ENCODE assay signal across 11 cellular contexts in the genomic region with DNA sequence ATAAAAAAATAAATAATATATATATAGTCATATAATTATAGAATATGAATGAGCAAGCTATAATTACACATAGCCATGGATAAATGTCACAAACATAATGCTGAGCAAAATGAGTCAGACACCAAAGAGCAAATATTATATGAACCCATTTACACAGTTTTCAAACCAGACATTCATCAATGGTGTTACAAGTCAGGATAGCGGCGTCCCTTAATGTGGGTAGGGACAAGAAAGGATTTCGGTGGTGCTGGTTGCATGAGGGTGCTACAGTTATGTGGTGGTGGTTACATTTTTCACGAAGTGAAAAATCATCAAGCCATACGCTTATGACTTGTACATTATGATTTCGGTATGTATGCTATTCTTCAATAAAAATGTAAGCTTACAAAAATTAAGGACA.
"Had no signal": no experiment of that assay in that cellular context is flagged by ENCODE, and none has a peak within 500 bp of the region (broad histone marks: within the 10 kb centered on the region; RNA-seq: fewer than 3 reads in every experiment).

No MANE protein-coding gene starts in this region.

- H2AFZ ChIP-seq: GM23248, GM23338 had no signal

- H3K9me3 ChIP-seq: HAP-1 had no signal

- H3K27ac ChIP-seq: GM23248 had no signal

- DNase-seq: GM23248, GOT3, H7, H9, HCEC 1CT, HFFc6 had no signal

- H3K4me3 ChIP-seq: GM23248, GM23338, HAP-1 had no signal

- H3K36me3 ChIP-seq: HAP-1 had no signal

- ATAC-seq: GM23338, HCT116 had no signal

- H3K9ac ChIP-seq: GM23248 had no signal

- H3K4me1 ChIP-seq: HAP-1 had no signal

- H3K4me2 ChIP-seq: GM23338 had no signal

- FAIRE-seq: H1, H54 had no signal
